Comparison of ENCODE assay signal across 11 cellular contexts in genomic region chr3:50341537-50341936, GRCh38. TPM values are rescaled to one million over a fixed set of nuclear protein-coding genes. Genes with fewer than 3 reads are reported as not detected.
DNase-seq lines count a peak whose midpoint lies in the region; TF ChIP-seq lines count a peak whose summit lies in the region.
"Had no signal": no experiment of that assay in that cellular context is flagged by ENCODE, and none has a peak within 500 bp of the region (broad histone marks: within the 10 kb centered on the region; RNA-seq: fewer than 3 reads in every experiment).

No MANE protein-coding gene starts in this region.

- peak; percentile 26 for DNase-seq in stimulated activated CD4-positive, alpha-beta T cell treated with anti-CD3 and anti-CD28 coated beads, Interleukin-15, amount 100 ng/mL, for 24 hours
- DNase-seq in stimulated activated CD4-positive, alpha-beta T cell treated with anti-CD3 and anti-CD28 coated beads, Interleukin-12 subunit alpha, Interleukin-12 subunit beta, amount 100 ng/mL, for 4 hours = no peak
- DNase-seq in adipocyte (ENCODE audit: low read depth) = no peak
- DNase-seq in vagina (ENCODE audit: extremely low spot score in 2 of 2) = no peak
- no peak for DNase-seq in amniotic stem cell (lab: John Stamatoyannopoulos, UW)
- DNase-seq in head of caudate nucleus = no peak
- no peak for DNase-seq in ACHN
- DNase-seq: DMS79; MM.1S; stimulated activated CD4-positive, alpha-beta T cell treated with anti-CD3 and anti-CD28 coated beads, Interleukin-4, amount 100 ng/mL, for 4 hours had no signal

- peak overlapping the region; percentile 80 for H3K4me3 ChIP-seq in adipocyte (ENCODE audit: low read length)
- no peak overlapping the region for H3K4me3 ChIP-seq in mucosa of stomach (ENCODE audit: low read length)
- peak overlapping the region; percentile 51 to 60 for H3K4me3 ChIP-seq in vagina

- no peak for TF ChIP-seq CTCF in vagina (IDR thresholded peaks at IDR 0.05)

- no peak for TF ChIP-seq POLR2A in vagina (IDR thresholded peaks at IDR 0.05)

- peak overlapping the region; percentile 99 for H3K27ac ChIP-seq in vagina

- intact Hi-C loops in vagina (cut with DNase I) = no loop called here
- intact Hi-C loops in head of caudate nucleus (cut with DNase I) = no loop called here

- H3K27me3 ChIP-seq in adipocyte (replicated peaks; ENCODE audit: control insufficient read depth, insufficient read depth, low read length) (no peaks in the 10 kb centered on the region), mucosa of stomach (ENCODE audit: control insufficient read depth, insufficient read depth, low read length) (no peaks in the 10 kb centered on the region), vagina (no peaks in the 10 kb centered on the region)

- H3K36me3 ChIP-seq in adipocyte (ENCODE audit: control insufficient read depth, insufficient read depth, low read length, severe bottlenecking) (no peaks in the 10 kb centered on the region), mucosa of stomach (ENCODE audit: control insufficient read depth, insufficient read depth, low read length) (no peaks in the 10 kb centered on the region), vagina (no peaks in the 10 kb centered on the region)

- no peaks in the 10 kb centered on the region for H3K9me3 ChIP-seq in adipocyte (ENCODE audit: control insufficient read depth, low read length)
- no peaks in the 10 kb centered on the region for H3K9me3 ChIP-seq in mucosa of stomach (ENCODE audit: control insufficient read depth, low read length)
- no peaks in the 10 kb centered on the region for H3K9me3 ChIP-seq in vagina

- peak overlapping the region; percentile 89 for H3K9ac ChIP-seq in adipocyte (ENCODE audit: low read length)
- peak overlapping the region; percentile 61 for H3K9ac ChIP-seq in mucosa of stomach (ENCODE audit: low read length)

- H3K4me1 ChIP-seq in adipocyte (ENCODE audit: control insufficient read depth, insufficient read depth, low read length) (peaks cover 39% of the 10 kb centered on the region), mucosa of stomach (ENCODE audit: control insufficient read depth, insufficient read depth, low read length) (peaks cover 47% of the 10 kb centered on the region), vagina (peaks cover 59% of the 10 kb centered on the region)

- in situ Hi-C loops in ACHN (cut with HindIII; ENCODE audit: low pct_ligation_motif_present, low pct_unique_long_range_greater_than_20kb, low sequenced_read_pairs) = no loop called here

RNA-seq across cellular contexts. Expression of gene RASSF1, which starts 0.9 kb away (rescaled TPM):
- 69.0 TPM for total RNA-seq in vagina

RNA-seq across cellular contexts. Expression of gene ZMYND10, which starts 4.0 kb away (rescaled TPM):
- total RNA-seq in vagina = 0.74 TPM

RNA-seq across cellular contexts. Expression of gene NPRL2, which starts 9.0 kb away (rescaled TPM):
- total RNA-seq in vagina = 17.2 TPM

RNA-seq across cellular contexts. Expression of gene CYB561D2, which starts 9.1 kb away (rescaled TPM):
- total RNA-seq in vagina = 11.5 TPM

RNA-seq across cellular contexts. Expression of gene TUSC2, which starts 13.5 kb away (rescaled TPM):
- total RNA-seq in vagina = 11.8 TPM
